Comparison of ENCODE assay signal across 26 cellular contexts in genomic region chr17:53319947-53320346, GRCh38.
"Had no signal": no experiment of that assay in that cellular context is flagged by ENCODE, and none has a peak within 500 bp of the region (broad histone marks: within the 10 kb centered on the region; RNA-seq: fewer than 3 reads in every experiment).

No MANE protein-coding gene starts in this region.

- H3K4me3 ChIP-seq: colonic mucosa, coronary artery, dorsolateral prefrontal cortex, esophagus muscularis mucosa, esophagus squamous epithelium, gastrocnemius medialis, gastroesophageal sphincter, heart left ventricle, heart right ventricle had no signal

- H3K27me3 ChIP-seq: colonic mucosa, dorsolateral prefrontal cortex, esophagus muscularis mucosa, esophagus squamous epithelium, foreskin keratinocyte, gastrocnemius medialis, gastroesophageal sphincter, heart left ventricle, heart right ventricle had no signal

- H3K4me1 ChIP-seq: colonic mucosa, esophagus muscularis mucosa, esophagus squamous epithelium, foreskin keratinocyte, gastrocnemius medialis, gastroesophageal sphincter, heart left ventricle, heart right ventricle had no signal

- H3K36me3 ChIP-seq: colonic mucosa, esophagus muscularis mucosa, esophagus squamous epithelium, gastrocnemius medialis, gastroesophageal sphincter, heart left ventricle, heart right ventricle had no signal

- FAIRE-seq: endometrium, endothelial cell of umbilical vein had no signal

- DNase-seq: colonic mucosa; cortex of kidney; dermis blood vessel endothelial cell; dorsolateral prefrontal cortex; effector CD4-positive, alpha-beta T cell; effector CD8-positive, alpha-beta T cell; effector memory CD4-positive, alpha-beta T cell; effector memory CD8-positive, alpha-beta T cell; endodermal cell; erythroblast; esophagus squamous epithelium; foreskin fibroblast; foreskin keratinocyte; foreskin melanocyte; gastrocnemius medialis; glutamatergic neuron; head of caudate nucleus; heart left ventricle; heart right ventricle had no signal

- H3K9me3 ChIP-seq: colonic mucosa, esophagus squamous epithelium, gastrocnemius medialis had no signal

- ATAC-seq: effector memory CD8-positive, alpha-beta T cell; esophagus mucosa; foreskin keratinocyte; gastrocnemius medialis; gastroesophageal sphincter; heart left ventricle; heart right ventricle had no signal

- H3K27ac ChIP-seq: colonic mucosa, coronary artery, dorsolateral prefrontal cortex, epithelial cell of prostate, esophagus muscularis mucosa, esophagus squamous epithelium, foreskin keratinocyte, gastrocnemius medialis, gastroesophageal sphincter, heart left ventricle, heart right ventricle had no signal
